Comparison of ENCODE assay signal across 17 cellular contexts in genomic region chr10:59809644-59809974, GRCh38. TPM values are rescaled to one million over a fixed set of nuclear protein-coding genes. Genes with fewer than 3 reads are reported as not detected.
DNase-seq lines count a peak whose midpoint lies in the region; ATAC-seq and TF ChIP-seq lines count a peak whose summit lies in the region.
"Had no signal": no experiment of that assay in that cellular context is flagged by ENCODE, and none has a peak within 500 bp of the region (broad histone marks: within the 10 kb centered on the region; RNA-seq: fewer than 3 reads in every experiment).

No MANE protein-coding gene starts in this region.

- no peaks in the 10 kb centered on the region for H3K9me3 ChIP-seq in PC-9 (ENCODE audit: insufficient read depth, low read depth)
- H3K9me3 ChIP-seq: BE2C, breast epithelium, Peyer's patch, psoas muscle had no signal

- H3K9me2 ChIP-seq in PC-9 (ENCODE audit: insufficient read depth) = no peaks in the 10 kb centered on the region

- no peak overlapping the region for H3K4me2 ChIP-seq in PC-9
- H3K4me2 ChIP-seq: hepatocyte had no signal

- H3F3A ChIP-seq in PC-9 (ENCODE audit: insufficient read depth, low read depth) = no peaks in the 10 kb centered on the region

- DNase-seq in natural killer cell (no peak), PC-9 (no peak), NCI-H1092 (lab: John Stamatoyannopoulos, UW) (no peak), NCI-H2171 treated with DMSO at 0.1 percent for 48 hours (lab: John Stamatoyannopoulos, UW) (no peak), NCI-H524 treated with DMSO at 0.1 percent for 48 hours (lab: John Stamatoyannopoulos, UW) (no peak)
- DNase-seq in natural killer cell treated with Interleukin-12 subunit alpha and Interleukin-12 subunit beta and Interleukin-15 and Interleukin-18, amount 100 ng/mL, for 72 hours (ENCODE audit: low spot score) = no peak
- DNase-seq: effector memory CD4-positive, alpha-beta T cell had no signal

- no peaks in the 10 kb centered on the region for H3K9me3 Mint-ChIP-seq in natural killer cell
- no peaks in the 10 kb centered on the region for H3K9me3 Mint-ChIP-seq in natural killer cell treated with Interleukin-12 subunit alpha and Interleukin-12 subunit beta and Interleukin-15 and Interleukin-18, amount 100 ng/mL, for 72 hours
- H3K9me3 Mint-ChIP-seq: activated naive CD4-positive, alpha-beta T cell treated with anti-CD3 and anti-CD28 coated beads, Interleukin-2, amount 50 U/mL, for 24 hours; activated T-helper 2 cell treated with anti-CD3 and anti-CD28 coated beads, Interferon-gamma antibody, Interleukin-2, Interleukin-4, amounts not matched to agents 10 μg/mL and 5 μg/mL and 100 μg/mL, durations not matched to agents 14 hours and 24 hours and 36 hours had no signal

- H2AFZ ChIP-seq in PC-9 = no peak overlapping the region
- H2AFZ ChIP-seq: hepatocyte had no signal

- TF ChIP-seq CTCF in natural killer cell (IDR thresholded peaks at IDR 0.05) (peak; percentile 38), PC-9 (conservative IDR thresholded peaks at IDR 0.05) (peak; percentile 39; the same call in 1 of the 2 replicates)

- peak overlapping the region in 1 of 2 donors; percentile 46 for H3K27ac Mint-ChIP-seq in natural killer cell
- no peak overlapping the region for H3K27ac Mint-ChIP-seq in natural killer cell treated with Interleukin-12 subunit alpha and Interleukin-12 subunit beta and Interleukin-15 and Interleukin-18, amount 100 ng/mL, for 72 hours
- H3K27ac Mint-ChIP-seq: activated naive CD4-positive, alpha-beta T cell treated with anti-CD3 and anti-CD28 coated beads, Interleukin-2, amount 50 U/mL, for 24 hours; activated T-helper 2 cell treated with anti-CD3 and anti-CD28 coated beads, Interferon-gamma antibody, Interleukin-2, Interleukin-4, amounts not matched to agents 10 μg/mL and 5 μg/mL and 100 μg/mL, durations not matched to agents 14 hours and 24 hours and 36 hours had no signal

- H3K27ac ChIP-seq in PC-9 (no peak overlapping the region), layer of hippocampus (ENCODE audit: low read depth, low read length) (peak overlapping the region; percentile 40)
- H3K27ac ChIP-seq: breast epithelium, hepatocyte, Peyer's patch had no signal

- H3K4me3 ChIP-seq in PC-9 = no peak overlapping the region
- H3K4me3 ChIP-seq: breast epithelium, hepatocyte, Peyer's patch, psoas muscle had no signal

- ATAC-seq in natural killer cell (no peak), GM21526 (IDR thresholded peaks at IDR 0.05; ENCODE audit: low FRiP score, unreplicated experiment) (no peak)
- no peak for ATAC-seq in natural killer cell treated with Interleukin-12 subunit alpha and Interleukin-12 subunit beta and Interleukin-15 and Interleukin-18, amount 100 ng/mL, for 72 hours

- CTCF ChIA-PET in PC-9 (lab: Charles Lee) = no interaction called here

- peaks cover 50% of the 10 kb centered on the region for H3K36me3 ChIP-seq in PC-9 (ENCODE audit: low read depth)

- H3K4me1 Mint-ChIP-seq in natural killer cell = peaks cover 0 to 12% of the 10 kb centered on the region in 2 donors
- peaks cover 6 to 18% of the 10 kb centered on the region in 2 donors for H3K4me1 Mint-ChIP-seq in natural killer cell treated with Interleukin-12 subunit alpha and Interleukin-12 subunit beta and Interleukin-15 and Interleukin-18, amount 100 ng/mL, for 72 hours (ENCODE audit: low read depth in 2 of 2)
- H3K4me1 Mint-ChIP-seq: activated naive CD4-positive, alpha-beta T cell treated with anti-CD3 and anti-CD28 coated beads, Interleukin-2, amount 50 U/mL, for 24 hours had no signal

- H3K36me3 Mint-ChIP-seq in natural killer cell = peaks cover 29% of the 10 kb centered on the region
- H3K36me3 Mint-ChIP-seq in natural killer cell treated with Interleukin-12 subunit alpha and Interleukin-12 subunit beta and Interleukin-15 and Interleukin-18, amount 100 ng/mL, for 72 hours = peaks cover 25% of the 10 kb centered on the region

- intact Hi-C loops in natural killer cell (cut with micrococcal nuclease) (loop anchor here (1.0 kb wide), 1 partner anchor 183 kb away; no protein-coding TSS in a partner anchor), PC-9 (cut with micrococcal nuclease; ENCODE audit: unreplicated experiment) (loop anchor here (1.0 to 10.0 kb wide), 4 partner anchors 98 to 565 kb away; partner anchors contain the start of gene CCDC6)

- no peak overlapping the region for H3K4me3 Mint-ChIP-seq in natural killer cell
- no peak overlapping the region for H3K4me3 Mint-ChIP-seq in natural killer cell treated with Interleukin-12 subunit alpha and Interleukin-12 subunit beta and Interleukin-15 and Interleukin-18, amount 100 ng/mL, for 72 hours
- H3K4me3 Mint-ChIP-seq: activated naive CD4-positive, alpha-beta T cell treated with anti-CD3 and anti-CD28 coated beads, Interleukin-2, amount 50 U/mL, for 24 hours had no signal

- BruUV-seq in PC-9 (replicated peaks; lab: Mats Ljungman, UMichigan) = no TSS peak

- POLR2A ChIA-PET in PC-9 (lab: Charles Lee; ENCODE audit: unreplicated experiment) = no interaction called here

- H3K79me2 ChIP-seq in PC-9 (ENCODE audit: low read depth) = no peaks in the 10 kb centered on the region
- H3K79me2 ChIP-seq: hepatocyte had no signal

- H3K27me3 ChIP-seq in PC-9 (ENCODE audit: insufficient read depth, low read depth) = no peaks in the 10 kb centered on the region
- H3K27me3 ChIP-seq in layer of hippocampus (ENCODE audit: control insufficient read depth, insufficient read depth, low read length) = no peaks in the 10 kb centered on the region
- H3K27me3 ChIP-seq: BE2C, breast epithelium, hepatocyte, Peyer's patch had no signal

- no peaks in the 10 kb centered on the region for H3K27me3 Mint-ChIP-seq in natural killer cell (ENCODE audit: low read depth in 2 of 2)
- no peaks in the 10 kb centered on the region for H3K27me3 Mint-ChIP-seq in natural killer cell treated with Interleukin-12 subunit alpha and Interleukin-12 subunit beta and Interleukin-15 and Interleukin-18, amount 100 ng/mL, for 72 hours
- H3K27me3 Mint-ChIP-seq: activated naive CD4-positive, alpha-beta T cell treated with anti-CD3 and anti-CD28 coated beads, Interleukin-2, amount 50 U/mL, for 24 hours had no signal

- peaks cover 19% of the 10 kb centered on the region for H4K20me1 ChIP-seq in PC-9 (ENCODE audit: insufficient read depth)

- H3K4me1 ChIP-seq in PC-9 (replicated peaks; ENCODE audit: insufficient read depth) = no peaks in the 10 kb centered on the region
- H3K4me1 ChIP-seq: BE2C, breast epithelium, Peyer's patch had no signal

RNA-seq across cellular contexts. Expression of gene MRLN, which starts 56.4 kb away (rescaled TPM):
- total RNA-seq in natural killer cell (not detected), PC-9 (2021) (not detected in 2 replicates)
- not detected for total RNA-seq in natural killer cell treated with Interleukin-12 subunit alpha and Interleukin-12 subunit beta and Interleukin-15 and Interleukin-18, amount 100 ng/mL, for 72 hours
- total RNA-seq: activated T-helper 2 cell treated with anti-CD3 and anti-CD28 coated beads, Interferon-gamma antibody, Interleukin-2, Interleukin-4, amounts not matched to agents 10 μg/mL and 5 μg/mL and 100 μg/mL, durations not matched to agents 14 hours and 24 hours and 36 hours; breast epithelium; hepatocyte; left cardiac atrium; Peyer's patch had no signal
